Comparison of ENCODE assay signal across 14 cellular contexts in genomic region chr20:44035924-44036323, GRCh38.
"Had no signal": no experiment of that assay in that cellular context is flagged by ENCODE, and none has a peak within 500 bp of the region (broad histone marks: within the 10 kb centered on the region; RNA-seq: fewer than 3 reads in every experiment).

No MANE protein-coding gene starts in this region.

- DNase-seq: activated CD4-positive, alpha-beta memory T cell treated with anti-CD3 and anti-CD28 coated beads for 36 hours; activated naive CD4-positive, alpha-beta T cell; activated T-cell treated with anti-CD3 and anti-CD28 coated beads, Interleukin-2, amount 50 U/mL, for 72 hours; dermis blood vessel endothelial cell; effector memory CD8-positive, alpha-beta T cell; occipital lobe; right cardiac atrium; SHP77; T-helper 1 cell; T1000; thyroid gland had no signal

- H3K4me1 ChIP-seq: thyroid gland had no signal

- H3K9me3 ChIP-seq: heart left ventricle, thyroid gland had no signal

- H3K27me3 ChIP-seq: thyroid gland had no signal

- ATAC-seq: activated T-cell treated with anti-CD3 and anti-CD28 coated beads, Interleukin-2, amount 50 U/mL, for 72 hours; effector memory CD8-positive, alpha-beta T cell; heart left ventricle; right cardiac atrium; SK-N-SH treated with all-trans-retinoic acid at 6 μM for 48 hours had no signal

- H3K4me2 ChIP-seq: smooth muscle cell had no signal

- H3K27ac ChIP-seq: heart left ventricle, thyroid gland had no signal

- H3K4me3 ChIP-seq: heart left ventricle, smooth muscle cell, thyroid gland had no signal

- H3K36me3 ChIP-seq: heart left ventricle, thyroid gland had no signal
